ENCODE assay signal across 9 cellular contexts in the genomic region with DNA sequence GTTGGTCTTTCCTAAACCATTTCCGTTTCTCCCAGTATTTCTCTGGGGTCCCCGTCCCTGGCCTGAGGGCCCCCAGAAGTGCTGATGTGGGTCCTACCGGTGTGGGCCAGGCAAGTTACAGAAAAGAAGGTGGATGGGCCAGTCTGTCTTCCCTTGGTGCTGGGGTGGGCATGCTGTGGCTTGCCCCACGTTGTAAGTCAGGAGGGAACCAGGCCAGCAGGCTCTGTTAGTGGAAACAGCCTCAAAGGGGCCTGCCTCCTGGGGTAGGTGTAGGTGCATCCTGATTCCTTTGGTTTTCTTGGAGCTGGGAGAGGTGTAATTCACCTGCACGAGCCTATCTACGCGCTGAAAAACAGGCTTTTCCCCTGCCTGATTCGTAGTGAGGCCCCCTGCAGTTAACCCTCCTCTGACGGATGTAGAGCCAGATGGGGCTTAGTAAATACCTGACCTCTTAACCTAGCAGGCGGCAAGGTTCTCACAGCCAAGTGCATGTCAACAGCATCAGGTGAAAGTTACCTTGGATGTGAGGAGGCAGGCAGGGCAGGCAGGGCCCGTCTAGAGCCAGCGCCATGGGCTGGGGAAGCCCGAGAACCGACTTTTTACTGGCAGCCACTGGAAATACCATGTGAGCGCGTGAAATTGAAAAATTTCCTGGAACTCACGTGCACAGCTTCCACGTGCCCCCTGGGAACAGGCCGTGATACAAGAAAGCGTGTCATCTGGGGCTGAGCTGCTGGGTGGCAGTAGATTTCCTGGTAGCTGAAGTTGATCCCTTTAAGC. TPM values are rescaled to one million over a fixed set of nuclear protein-coding genes. Genes with fewer than 3 reads are reported as not detected.
DNase-seq lines count a peak whose midpoint lies in the region; ATAC-seq and TF ChIP-seq lines count a peak whose summit lies in the region.
"Not testable (repeated sequence)": the region's sequence is repeated elsewhere in the genome, so short reads cannot be mapped to it uniquely, and the experiment has no call there.
"Had no signal": no experiment of that assay in that cellular context is flagged by ENCODE, and none has a peak within 500 bp of the region (broad histone marks: within the 10 kb centered on the region; RNA-seq: fewer than 3 reads in every experiment).

No MANE protein-coding gene starts in this region.

- not testable (repeated sequence) for H3K4me1 Mint-ChIP-seq in activated naive CD8-positive, alpha-beta T cell treated with anti-CD3 and anti-CD28 coated beads, Interleukin-2, amount 50 U/mL, for 24 hours

- not testable (repeated sequence) for H2AFZ ChIP-seq in OCI-LY7 (ENCODE audit: low read length)

- TSS peak; percentile 32 for BruUV-seq in OCI-LY7 (replicated peaks; lab: Mats Ljungman, UMichigan)

- H3K27ac Mint-ChIP-seq in activated naive CD8-positive, alpha-beta T cell treated with anti-CD3 and anti-CD28 coated beads, Interleukin-2, amount 50 U/mL, for 24 hours, result not testable (repeated sequence)

- intact Hi-C loops in OCI-LY7 (cut with micrococcal nuclease; ENCODE audit: unreplicated experiment); left lung (cut with DNase I): not testable (repeated sequence)

- not testable (repeated sequence) for H3K9me2 ChIP-seq in OCI-LY7 (ENCODE audit: insufficient read depth, low read length)

- TF ChIP-seq CTCF in OCI-LY7 (conservative IDR thresholded peaks at IDR 0.05; ENCODE audit: low read length); left lung (IDR thresholded peaks at IDR 0.05): not testable (repeated sequence)

- not testable (repeated sequence) for H3K4me1 ChIP-seq in BLaER1; OCI-LY7 (ENCODE audit: insufficient read depth, low read length, poor library complexity, severe bottlenecking); left lung

- not testable (repeated sequence) for H3K27me3 Mint-ChIP-seq in activated naive CD8-positive, alpha-beta T cell treated with anti-CD3 and anti-CD28 coated beads, Interleukin-2, amount 50 U/mL, for 24 hours

- H3K36me3 ChIP-seq in BLaER1 (peaks cover 17% of the 10 kb centered on the region), left lung (peaks cover 0 to 27% of the 10 kb centered on the region in 2 donors)
- H3K36me3 ChIP-seq in OCI-LY7 (ENCODE audit: insufficient read depth, low read length), result not testable (repeated sequence)

- not testable (repeated sequence) for H3K9me3 ChIP-seq in BLaER1; OCI-LY7 (ENCODE audit: low read length); left lung

- H3K9me3 Mint-ChIP-seq in activated naive CD8-positive, alpha-beta T cell treated with anti-CD3 and anti-CD28 coated beads, Interleukin-2, amount 50 U/mL, for 24 hours, result not testable (repeated sequence)

- not testable (repeated sequence) for H3K36me3 Mint-ChIP-seq in activated naive CD8-positive, alpha-beta T cell treated with anti-CD3 and anti-CD28 coated beads, Interleukin-2, amount 50 U/mL, for 24 hours (ENCODE audit: low read depth)

- H3K79me2 ChIP-seq in OCI-LY7 (ENCODE audit: insufficient read depth, low read depth, low read length), result not testable (repeated sequence)

- not testable (repeated sequence) for H3K4me3 ChIP-seq in BLaER1; OCI-LY7 (ENCODE audit: low read depth, low read length, poor library complexity, severe bottlenecking); left lung

- DNase-seq in OCI-LY7 (ENCODE audit: low spot score); activated naive CD8-positive, alpha-beta T cell treated with anti-CD3 and anti-CD28 coated beads, Interleukin-2, amount 50 U/mL, for 24 hours; left lung: not testable (repeated sequence)

- not testable (repeated sequence) for H4K20me1 ChIP-seq in BLaER1; OCI-LY7 (ENCODE audit: insufficient read depth, low read length)

- not testable (repeated sequence) for H3K9ac ChIP-seq in BLaER1

- POLR2A ChIA-PET in OCI-LY7 (lab: Charles Lee), result not testable (repeated sequence)

- not testable (repeated sequence) for H3K27me3 ChIP-seq in BLaER1, left lung

- ATAC-seq in GM19023 (IDR thresholded peaks at IDR 0.05; ENCODE audit: unreplicated experiment) (peak; percentile 11), GM21447 (IDR thresholded peaks at IDR 0.05; ENCODE audit: unreplicated experiment) (peak; percentile 13), HG02763 (IDR thresholded peaks at IDR 0.05; ENCODE audit: unreplicated experiment) (peak; percentile 6), HG03159 (IDR thresholded peaks at IDR 0.05; ENCODE audit: unreplicated experiment) (peak; percentile 24), left lung (peak; percentile 21)
- ATAC-seq in activated naive CD8-positive, alpha-beta T cell treated with anti-CD3 and anti-CD28 coated beads, Interleukin-2, amount 50 U/mL, for 24 hours, result peak; percentile 13

- H3K4me3 Mint-ChIP-seq in activated naive CD8-positive, alpha-beta T cell treated with anti-CD3 and anti-CD28 coated beads, Interleukin-2, amount 50 U/mL, for 24 hours, result not testable (repeated sequence)

- peak overlapping the region; percentile 51 for H3K4me2 ChIP-seq in BLaER1
- not testable (repeated sequence) for H3K4me2 ChIP-seq in OCI-LY7 (ENCODE audit: low read length)

- not testable (repeated sequence) for H3K27ac ChIP-seq in BLaER1; OCI-LY7 (ENCODE audit: low read depth, low read length, poor library complexity, severe bottlenecking); left lung

- CTCF ChIA-PET in OCI-LY7 (lab: Charles Lee; ENCODE audit: unreplicated experiment), result not testable (repeated sequence)

RNA-seq across cellular contexts. Expression of gene UPK3B, which starts 24.3 kb away (rescaled TPM):
- total RNA-seq in OCI-LY7 (2014; rRNA removed; shearing (Covaris generic)), result 1.2 and 3.4 TPM in 2 replicates
- total RNA-seq in OCI-LY7 (2022), result 1.4 and 2.5 TPM in 2 replicates
- total RNA-seq in left lung, result 10 to 100 TPM in 1 of 2 donors, 1 to 10 TPM in 1; 5.5 to 15.9 TPM
- total RNA-seq: activated naive CD8-positive, alpha-beta T cell treated with anti-CD3 and anti-CD28 coated beads for 36 hours had no signal

RNA-seq across cellular contexts. Expression of gene DTX2, which starts 24.5 kb away (rescaled TPM):
- total RNA-seq in OCI-LY7 (2014; rRNA removed; shearing (Covaris generic)), result 9.6 and 13.5 TPM in 2 replicates
- total RNA-seq in OCI-LY7 (2022) (26.1 and 27.8 TPM in 2 replicates), left lung (10 to 100 TPM; 28.1 to 40.9 TPM)

RNA-seq across cellular contexts. Expression of gene SPDYE16, which starts 57.1 kb away (rescaled TPM):
- 0.67 and 0.88 TPM in 2 replicates for total RNA-seq in OCI-LY7 (2014; rRNA removed; shearing (Covaris generic))
- 0.20 and 0.21 TPM in 2 replicates for total RNA-seq in OCI-LY7 (2022)
- under 1 TPM in 1 of 2 donors, not detected in 1; 0.26 TPM for total RNA-seq in left lung
